In genomic region chr12:121953293-121953692, GRCh38 we compare ENCODE assay signal across 33 cellular contexts.
"Had no signal": no experiment of that assay in that cellular context is flagged by ENCODE, and none has a peak within 500 bp of the region (broad histone marks: within the 10 kb centered on the region; RNA-seq: fewer than 3 reads in every experiment).

No MANE protein-coding gene starts in this region.

- FAIRE-seq: astrocyte, bronchial epithelial cell, frontal cortex had no signal

- H3K9me3 ChIP-seq: esophagus muscularis mucosa had no signal

- H3K4me1 Mint-ChIP-seq: activated T-helper 17 cell treated with anti-CD3 and anti-CD28 coated beads, Interleukin-2, amount 50 U/mL, for 72 hours; central memory CD8-positive, alpha-beta T cell; endodermal cell; T-cell had no signal

- H3K27me3 ChIP-seq: brain microvascular endothelial cell, dorsolateral prefrontal cortex, esophagus muscularis mucosa had no signal

- H3K4me1 ChIP-seq: esophagus muscularis mucosa had no signal

- H3K27ac Mint-ChIP-seq: activated B cell treated with CpG ODN at 0.5 μM for 24 hours; activated CD8-positive, alpha-beta T cell treated with anti-CD3 and anti-CD28 coated beads for 36 hours; activated naive CD8-positive, alpha-beta T cell; activated T-helper 17 cell treated with anti-CD3 and anti-CD28 coated beads, Interleukin-2, amount 50 U/mL, for 72 hours; dendritic cell treated with granulocyte-macrophage colony-stimulating factor and Interleukin-4, amounts not matched to agents 40 ng/mL and 50 ng/mL, for 4 days; endodermal cell; T-cell; T-helper 1 cell treated with Interleukin-12 subunit alpha and Interleukin-12 subunit beta and Interleukin-4 antibody, amounts not matched to agents 30 μg/mL and 1 μg/mL, for 36 hours had no signal

- H3K27ac ChIP-seq: brain microvascular endothelial cell, coronary artery, dorsolateral prefrontal cortex, esophagus muscularis mucosa, WERI-Rb-1 had no signal

- H3K4me3 ChIP-seq: coronary artery, dorsolateral prefrontal cortex, esophagus muscularis mucosa had no signal

- H3K27me3 Mint-ChIP-seq: activated CD8-positive, alpha-beta T cell treated with anti-CD3 and anti-CD28 coated beads for 36 hours; activated T-helper 17 cell treated with anti-CD3 and anti-CD28 coated beads, Interleukin-2, amount 50 U/mL, for 72 hours; central memory CD8-positive, alpha-beta T cell; dendritic cell treated with granulocyte-macrophage colony-stimulating factor and Interleukin-4, amounts not matched to agents 40 ng/mL and 50 ng/mL, for 4 days; T-cell had no signal

- DNase-seq: activated B cell treated with CpG ODN at 0.5 μM for 24 hours; activated CD4-positive, alpha-beta T cell treated with anti-CD3 and anti-CD28 coated beads for 48 hours; activated CD4-positive, alpha-beta T cell treated with anti-CD3 and anti-CD28 coated beads, Interleukin-2, amount 50 U/mL, for 1 hour; activated CD4-positive, alpha-beta T cell treated with anti-CD3 and anti-CD28 coated beads, Interleukin-2, amount 50 U/mL, for 48 hours; activated CD8-positive, alpha-beta memory T cell treated with anti-CD3 and anti-CD28 coated beads for 24 hours; activated CD8-positive, alpha-beta T cell treated with anti-CD3 and anti-CD28 coated beads for 36 hours; activated effector memory CD4-positive, alpha-beta T cell treated with Interleukin-2 at 50 U/mL for 16 hours; activated gamma-delta T cell treated with Interleukin-2 at 50 U/mL for 16 hours; activated naive CD4-positive, alpha-beta T cell treated with anti-CD3 and anti-CD28 coated beads, Interleukin-2, amount 50 U/mL, for 16 hours; activated naive CD4-positive, alpha-beta T cell treated with Interleukin-2 at 50 U/mL for 16 hours; activated T-cell treated with anti-CD3 and anti-CD28 coated beads, Interleukin-2, amount 50 U/mL, for 4 hours; amniotic stem cell; anterior cingulate cortex; brain microvascular endothelial cell; dorsolateral prefrontal cortex; effector memory CD4-positive, alpha-beta T cell; endodermal cell; erythroblast; head of caudate nucleus; T-cell; T-helper 9 cell; WERI-Rb-1 had no signal

- H3K9me3 Mint-ChIP-seq: activated B cell treated with CpG ODN at 0.5 μM for 24 hours; activated CD8-positive, alpha-beta T cell treated with anti-CD3 and anti-CD28 coated beads for 36 hours; activated T-cell treated with anti-CD3 and anti-CD28 coated beads, Interleukin-2, amount 50 U/mL, for 4 hours; activated T-helper 17 cell treated with anti-CD3 and anti-CD28 coated beads, Interleukin-2, amount 50 U/mL, for 72 hours; central memory CD8-positive, alpha-beta T cell; dendritic cell treated with granulocyte-macrophage colony-stimulating factor and Interleukin-4, amounts not matched to agents 40 ng/mL and 50 ng/mL, for 4 days; T-cell; T-helper 1 cell treated with Interleukin-12 subunit alpha and Interleukin-12 subunit beta and Interleukin-4 antibody, amounts not matched to agents 30 μg/mL and 1 μg/mL, for 36 hours had no signal

- ATAC-seq: activated CD4-positive, CD25-positive, alpha-beta regulatory T cell treated with anti-CD3 and anti-CD28 coated beads, Interleukin-2, amount 50 U/mL, for 24 hours; activated CD8-positive, alpha-beta T cell treated with anti-CD3 and anti-CD28 coated beads for 36 hours; activated T-cell treated with anti-CD3 and anti-CD28 coated beads, Interleukin-2, amount 50 U/mL, for 4 hours; activated T-helper 17 cell treated with anti-CD3 and anti-CD28 coated beads, Interleukin-2, amount 50 U/mL, for 72 hours; T-cell had no signal

- H3K36me3 ChIP-seq: esophagus muscularis mucosa, WERI-Rb-1 had no signal

- H3K4me3 Mint-ChIP-seq: activated B cell treated with CpG ODN at 0.5 μM for 24 hours; activated CD8-positive, alpha-beta T cell treated with anti-CD3 and anti-CD28 coated beads for 36 hours; activated naive CD8-positive, alpha-beta T cell; activated T-cell treated with anti-CD3 and anti-CD28 coated beads, Interleukin-2, amount 50 U/mL, for 4 hours; activated T-helper 17 cell treated with anti-CD3 and anti-CD28 coated beads, Interleukin-2, amount 50 U/mL, for 72 hours; central memory CD8-positive, alpha-beta T cell; dendritic cell treated with granulocyte-macrophage colony-stimulating factor and Interleukin-4, amounts not matched to agents 40 ng/mL and 50 ng/mL, for 4 days; endodermal cell; T-cell; T-helper 1 cell treated with Interleukin-12 subunit alpha and Interleukin-12 subunit beta and Interleukin-4 antibody, amounts not matched to agents 30 μg/mL and 1 μg/mL, for 36 hours had no signal

- H3K36me3 Mint-ChIP-seq: T-cell had no signal
